ENCODE assay signal across 8 cellular contexts in genomic region chr14:24095196-24096068, GRCh38. TPM values are rescaled to one million over a fixed set of nuclear protein-coding genes. Genes with fewer than 3 reads are reported as not detected.
DNase-seq lines count a peak whose midpoint lies in the region; ATAC-seq and TF ChIP-seq lines count a peak whose summit lies in the region.

No MANE protein-coding gene starts in this region.

- peak overlapping the region; percentile 71 for H3K4me3 ChIP-seq in astrocyte of the spinal cord (ENCODE audit: low read depth, low read length)

- ATAC-seq in GM19372 (IDR thresholded peaks at IDR 0.05; ENCODE audit: low read depth, unreplicated experiment): peak; percentile 70
- ATAC-seq in HG03442 (IDR thresholded peaks at IDR 0.05; ENCODE audit: unreplicated experiment): peak; percentile 74

- in situ Hi-C loops in Caki2 (cut with HindIII; ENCODE audit: low pct_unique_long_range_greater_than_20kb, low sequenced_read_pairs) (no loop called here), astrocyte of the spinal cord (cut with HindIII; ENCODE audit: low sequenced_read_pairs) (no loop called here)

- TF ChIP-seq CTCF in astrocyte of the spinal cord (IDR thresholded peaks at IDR 0.05; ENCODE audit: low read depth, low read length): no peak

- peak; percentile 88 for DNase-seq in Caki2 (ENCODE audit: low read depth)
- peak; percentile 78 to 83 for DNase-seq in SHP77 (lab: John Stamatoyannopoulos, UW)
- DNase-seq in astrocyte of the spinal cord (ENCODE audit: low read depth, low spot score): peak; percentile 4
- DNase-seq in iris pigment epithelial cell (ENCODE audit: low read depth): peak; percentile 12
- peak; percentile 67 to 71 for DNase-seq in stimulated activated CD4-positive, alpha-beta T cell treated with anti-CD3 and anti-CD28 coated beads, Interleukin-2, amount 100 ng/mL, for 24 hours
- no peak for DNase-seq in T-helper 9 cell

RNA-seq across cellular contexts. Expression of gene PCK2, which starts 1.3 kb away (rescaled TPM):
- 19.5 and 54.7 TPM in 2 replicates for total RNA-seq in Caki2 (2014; rRNA removed; shearing (Covaris generic); ENCODE audit: low replicate concordance)

RNA-seq across cellular contexts. Expression of gene DCAF11, which starts 19.1 kb away (rescaled TPM):
- total RNA-seq in Caki2 (2014; rRNA removed; shearing (Covaris generic); ENCODE audit: low replicate concordance): 47.4 and 117 TPM in 2 replicates

RNA-seq across cellular contexts. Expression of gene NRL, which starts 19.3 kb away (rescaled TPM):
- 1.8 TPM in 1 of 2 replicates, not detected in the other for total RNA-seq in Caki2 (2014; rRNA removed; shearing (Covaris generic); ENCODE audit: low replicate concordance)

RNA-seq across cellular contexts. Expression of gene CPNE6, which starts 24.1 kb away (rescaled TPM):
- 0.07 TPM in 1 of 2 replicates, not detected in the other for total RNA-seq in Caki2 (2014; rRNA removed; shearing (Covaris generic); ENCODE audit: low replicate concordance)

RNA-seq across cellular contexts. Expression of gene FITM1, which starts 35.0 kb away (rescaled TPM):
- total RNA-seq in Caki2 (2014; rRNA removed; shearing (Covaris generic); ENCODE audit: low replicate concordance): not detected in 2 replicates
